27 cellular contexts compared by ENCODE assay signal in genomic region chr4:89136525-89136924, GRCh38. TPM values are rescaled to one million over a fixed set of nuclear protein-coding genes. Genes with fewer than 3 reads are reported as not detected.
DNase-seq lines count a peak whose midpoint lies in the region; FAIRE-seq and TF ChIP-seq lines count a peak whose summit lies in the region.
"Had no signal": no experiment of that assay in that cellular context is flagged by ENCODE, and none has a peak within 500 bp of the region (broad histone marks: within the 10 kb centered on the region; RNA-seq: fewer than 3 reads in every experiment).

No MANE protein-coding gene starts in this region.

- H3K9ac ChIP-seq in astrocyte (ENCODE audit: low read length): no peak overlapping the region
- H3K9ac ChIP-seq: KMS-11 had no signal

- H3K4me1 ChIP-seq in astrocyte (ENCODE audit: insufficient read depth, low read length): peaks cover 3% of the 10 kb centered on the region
- H3K4me1 ChIP-seq in hepatocyte (ENCODE audit: insufficient read depth): peaks cover 4% of the 10 kb centered on the region
- H3K4me1 ChIP-seq in HAP-1: peaks cover 10% of the 10 kb centered on the region; the same call in 1 of the 2 replicates
- H3K4me1 ChIP-seq: gastroesophageal sphincter, left lung, transverse colon had no signal

- H3K36me3 ChIP-seq in astrocyte (ENCODE audit: insufficient read depth, low read length) (no peaks in the 10 kb centered on the region), hepatocyte (replicated peaks; ENCODE audit: insufficient read depth, low read depth) (no peaks in the 10 kb centered on the region), HAP-1 (replicated peaks) (no peaks in the 10 kb centered on the region)
- H3K36me3 ChIP-seq: gastroesophageal sphincter, left lung, neutrophil, transverse colon had no signal

- H3K27me3 Mint-ChIP-seq in astrocyte (ENCODE audit: low read depth, unreplicated experiment): no peaks in the 10 kb centered on the region
- H3K27me3 Mint-ChIP-seq: CD4-positive, alpha-beta memory T cell had no signal

- no peak overlapping the region for H3K4me3 Mint-ChIP-seq in astrocyte (ENCODE audit: unreplicated experiment)
- H3K4me3 Mint-ChIP-seq: CD4-positive, alpha-beta memory T cell; H9; T-helper 2 cell treated with Interferon-gamma antibody and Interleukin-4, amounts not matched to agents 5 μg/mL and 100 μg/mL, for 36 hours had no signal

- H3K4me3 ChIP-seq in AG09309 (ENCODE audit: control insufficient read depth, low read depth, low read length) (no peak overlapping the region), astrocyte (ENCODE audit: insufficient read depth, low read depth, low read length) (no peak overlapping the region), hepatocyte (no peak overlapping the region), HAP-1 (no peak overlapping the region)
- H3K4me3 ChIP-seq: gastroesophageal sphincter, left lung, transverse colon had no signal

- no peak overlapping the region for H3K4me2 ChIP-seq in astrocyte (ENCODE audit: low read length)
- no peak overlapping the region for H3K4me2 ChIP-seq in hepatocyte
- H3K4me2 ChIP-seq: KMS-11 had no signal

- H3K9me2 ChIP-seq in hepatocyte (replicated peaks; ENCODE audit: insufficient read depth): no peaks in the 10 kb centered on the region

- H3K9me3 Mint-ChIP-seq in astrocyte (ENCODE audit: unreplicated experiment): peaks cover 2% of the 10 kb centered on the region
- H3K9me3 Mint-ChIP-seq: CD4-positive, alpha-beta memory T cell; H9; T-helper 2 cell treated with Interferon-gamma antibody and Interleukin-4, amounts not matched to agents 5 μg/mL and 100 μg/mL, for 36 hours had no signal

- H4K20me1 ChIP-seq in astrocyte (ENCODE audit: insufficient read depth, low read length) (no peaks in the 10 kb centered on the region), hepatocyte (ENCODE audit: insufficient read depth, poor library complexity, severe bottlenecking) (no peaks in the 10 kb centered on the region)

- H3K27ac Mint-ChIP-seq in astrocyte (ENCODE audit: unreplicated experiment): no peak overlapping the region
- H3K27ac Mint-ChIP-seq: CD4-positive, alpha-beta memory T cell; H9; T-helper 2 cell treated with Interferon-gamma antibody and Interleukin-4, amounts not matched to agents 5 μg/mL and 100 μg/mL, for 36 hours had no signal

- H3K27ac ChIP-seq in astrocyte (ENCODE audit: low read depth, low read length) (no peak overlapping the region), hepatocyte (peak overlapping the region; percentile 25)
- H3K27ac ChIP-seq: gastroesophageal sphincter, KMS-11, left lung, neutrophil, transverse colon had no signal

- H3K9me3 ChIP-seq in astrocyte (ENCODE audit: insufficient read depth, low read depth, low read length): no peaks in the 10 kb centered on the region
- H3K9me3 ChIP-seq in hepatocyte (ENCODE audit: low read depth): no peaks in the 10 kb centered on the region
- no peaks in the 10 kb centered on the region for H3K9me3 ChIP-seq in HAP-1
- H3K9me3 ChIP-seq: gastroesophageal sphincter, left lung, neutrophil, transverse colon had no signal

- H3K36me3 Mint-ChIP-seq in astrocyte (ENCODE audit: low read depth, unreplicated experiment): no peaks in the 10 kb centered on the region
- H3K36me3 Mint-ChIP-seq: CD4-positive, alpha-beta memory T cell had no signal

- H3K27me3 ChIP-seq in astrocyte (ENCODE audit: insufficient read depth, low read length) (no peaks in the 10 kb centered on the region), hepatocyte (no peaks in the 10 kb centered on the region), HAP-1 (ENCODE audit: low read depth) (no peaks in the 10 kb centered on the region)
- H3K27me3 ChIP-seq: gastroesophageal sphincter, left lung, neutrophil, transverse colon had no signal

- TF ChIP-seq CTCF in AG09309 (IDR thresholded peaks at IDR 0.05; ENCODE audit: control insufficient read depth, insufficient read depth, low read depth, low read length, missing control alignments) (no peak), astrocyte (IDR thresholded peaks at IDR 0.05; ENCODE audit: insufficient read depth, low read depth, low read length) (no peak), hepatocyte (IDR thresholded peaks at IDR 0.05; ENCODE audit: poor library complexity) (no peak)

- H2AFZ ChIP-seq in astrocyte (ENCODE audit: low read depth, low read length): no peak overlapping the region
- H2AFZ ChIP-seq in hepatocyte: no peak overlapping the region

- FAIRE-seq in astrocyte (lab: Jason Lieb, UNC): no peak
- no peak for FAIRE-seq in GM19239 (lab: Jason Lieb, UNC)

- peak; percentile 35 for DNase-seq in AG09309 (ENCODE audit: low read depth)
- peak; percentile 33 for DNase-seq in NCI-H226
- peak; percentile 30 for DNase-seq in astrocyte (ENCODE audit: low read depth)
- peak; percentile 44 for DNase-seq in hepatocyte (ENCODE audit: low spot score)
- no peak for DNase-seq in GDM1 (lab: John Stamatoyannopoulos, UW)
- DNase-seq in HAP-1 (ENCODE audit: low spot score in 2 of 2): no peak
- no peak for DNase-seq in NCI-H2107 (lab: John Stamatoyannopoulos, UW)
- DNase-seq in GM19239 (ENCODE audit: insufficient read length, low spot score): no peak
- DNase-seq: activated CD4-positive, alpha-beta T cell treated with anti-CD3 and anti-CD28 coated beads for 4 hours; activated CD8-positive, alpha-beta memory T cell treated with anti-CD3 and anti-CD28 coated beads, Interleukin-2, amount 50 U/mL, for 4 hours; activated gamma-delta T cell treated with Interleukin-2 at 50 U/mL for 16 hours; anterior cingulate cortex; CD4-positive, alpha-beta memory T cell; DND-41; H9; left lung; NCI-H1092; NCI-H2081; NCI-H510A treated with DMSO at 0.1 percent for 48 hours; right cardiac atrium; SIG-M5; stimulated activated naive CD8-positive, alpha-beta T cell treated with anti-CD3 and anti-CD28 coated beads, Interleukin-15, Interleukin-2, amounts not matched to agents 100 U/mL and 50 U/mL, for 24 hours; transverse colon had no signal

- peaks cover 18% of the 10 kb centered on the region for H3K4me1 Mint-ChIP-seq in astrocyte (ENCODE audit: low read depth, unreplicated experiment)

- in situ Hi-C loops in HAP-1 (cut with MboI; ENCODE audit: low sequenced_read_pairs): no loop called here

- H3K79me2 ChIP-seq in astrocyte (ENCODE audit: insufficient read depth, low read length) (no peaks in the 10 kb centered on the region), hepatocyte (no peaks in the 10 kb centered on the region)

- WGBS in hepatocyte (ENCODE audit: low lambda C conversion rate, missing lambda C conversion rate): 51% methylated on average over 3 of the region's 3 CpGs

RNA-seq across cellular contexts. Expression of gene TIGD2, which starts 25.2 kb away (rescaled TPM):
- total RNA-seq in astrocyte (5.1 and 5.3 TPM in 2 replicates), hepatocyte (15.7 and 17.1 TPM in 2 replicates)
- polyA plus RNA-seq in hepatocyte: 10.0 and 10.3 TPM in 2 replicates

Comparison
In these comparisons a context has a peak if more than half of its experiments do, and no peak if none do; other contexts are left out.
1. DNase-seq: peak in AG09309 (single experiment), NCI-H226 (single experiment), astrocyte (single experiment) and hepatocyte (single experiment); none in GDM1 (single experiment), HAP-1 (0 of 2), NCI-H2107 (single experiment) and GM19239 (single experiment).